ENCODE assay signal across 1 cellular context in genomic region chr13:73870036-73870741, GRCh38.
TF ChIP-seq lines count a peak whose summit lies in the region.

No MANE protein-coding gene starts in this region.

TF ChIP-seq in SK-N-SH, 30 proteins besides CTCF, POLR2A, EP300 and RAD21 (continued from another document):
- TF ChIP-seq, protein P1, sequence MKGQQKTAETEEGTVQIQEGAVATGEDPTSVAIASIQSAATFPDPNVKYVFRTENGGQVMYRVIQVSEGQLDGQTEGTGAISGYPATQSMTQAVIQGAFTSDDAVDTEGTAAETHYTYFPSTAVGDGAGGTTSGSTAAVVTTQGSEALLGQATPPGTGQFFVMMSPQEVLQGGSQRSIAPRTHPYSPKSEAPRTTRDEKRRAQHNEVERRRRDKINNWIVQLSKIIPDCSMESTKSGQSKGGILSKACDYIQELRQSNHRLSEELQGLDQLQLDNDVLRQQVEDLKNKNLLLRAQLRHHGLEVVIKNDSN (IDR thresholded peaks at IDR 0.05; ENCODE audit: borderline replicate concordance, low read depth), result no peak
- TF ChIP-seq NRF1 (IDR thresholded peaks at IDR 0.05; ENCODE audit: low read depth, low read length), result no peak
- TF ChIP-seq NFIC (IDR thresholded peaks at IDR 0.05; ENCODE audit: borderline replicate concordance), result no peak
